In the genomic region with DNA sequence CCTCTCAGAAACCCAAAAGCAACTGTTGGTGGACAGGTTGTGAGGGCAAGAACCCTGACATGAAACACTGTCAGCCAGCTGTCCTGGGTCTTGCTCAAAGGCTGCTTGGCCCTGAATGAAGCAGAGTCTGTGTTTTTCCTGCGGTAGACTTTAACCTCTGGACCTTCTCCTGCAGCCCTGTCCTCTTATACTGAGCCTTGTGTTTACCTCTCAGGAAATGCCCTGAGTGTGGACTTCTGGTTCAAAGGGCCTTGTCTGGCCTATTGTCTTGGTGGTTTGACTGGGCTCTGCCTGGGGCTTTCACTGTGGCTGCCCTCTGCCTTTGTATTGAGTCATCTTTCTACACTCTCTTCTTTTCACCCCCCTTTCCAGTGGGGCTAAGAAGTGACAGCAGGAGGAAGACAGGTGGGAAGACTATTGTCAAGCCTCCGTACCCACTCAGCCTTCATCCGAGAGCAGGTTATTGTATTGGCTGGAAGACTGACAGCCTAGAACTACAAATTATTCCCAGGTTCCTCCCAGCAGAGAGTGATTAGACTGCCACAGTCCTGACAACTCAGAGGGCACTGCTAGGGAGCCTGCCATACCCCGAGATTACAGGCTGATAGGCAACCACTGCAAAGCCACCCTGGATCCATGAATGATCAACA, we compare ENCODE assay signal across 1 cellular context.
A peak's percentile ranks its signal among the peaks of the same experiment; 100 is the strongest.
TF ChIP-seq lines count a peak whose summit lies in the region.

No MANE protein-coding gene starts in this region.

TF ChIP-seq in endothelial cell of umbilical vein, 7 proteins besides CTCF, POLR2A, EP300 and RAD21:
- TF ChIP-seq FOS (IDR thresholded peaks at IDR 0.05; ENCODE audit: borderline replicate concordance, insufficient read depth, low read length) = peak; percentile 40
- TF ChIP-seq, protein P1, sequence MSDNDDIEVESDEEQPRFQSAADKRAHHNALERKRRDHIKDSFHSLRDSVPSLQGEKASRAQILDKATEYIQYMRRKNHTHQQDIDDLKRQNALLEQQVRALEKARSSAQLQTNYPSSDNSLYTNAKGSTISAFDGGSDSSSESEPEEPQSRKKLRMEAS (IDR thresholded peaks at IDR 0.05; ENCODE audit: insufficient read depth, insufficient read length) = no peak
